ENCODE assay signal across 29 cellular contexts in genomic region chr11:103735497-103736032, GRCh38.
DNase-seq lines count a peak whose midpoint lies in the region; ATAC-seq, FAIRE-seq and TF ChIP-seq lines count a peak whose summit lies in the region.
"Had no signal": no experiment of that assay in that cellular context is flagged by ENCODE, and none has a peak within 500 bp of the region (broad histone marks: within the 10 kb centered on the region; RNA-seq: fewer than 3 reads in every experiment).

No MANE protein-coding gene starts in this region.

- H3K27me3 ChIP-seq in heart right ventricle: no peaks in the 10 kb centered on the region
- H3K27me3 ChIP-seq in small intestine (ENCODE audit: control insufficient read depth in 2 of 2, insufficient read depth in 2 of 2, low read length in 2 of 2): no peaks in the 10 kb centered on the region
- H3K27me3 ChIP-seq: dorsolateral prefrontal cortex, gastroesophageal sphincter, left lung, upper lobe of left lung had no signal

- DNase-seq in activated T-cell treated with anti-CD3 and anti-CD28 coated beads, Interleukin-2, amount 50 U/mL, for 72 hours: no peak
- DNase-seq in activated T-cell treated with anti-CD3 and anti-CD28 coated beads, Interleukin-2, amount 50 U/mL, for 48 hours: no peak
- DNase-seq in amniotic epithelial cell (ENCODE audit: low read depth): peak; percentile 54
- DNase-seq in heart right ventricle: no peak
- no peak for DNase-seq in stimulated activated effector memory CD8-positive, alpha-beta T cell treated with anti-CD3 and anti-CD28 coated beads, Interleukin-12 subunit alpha, Interleukin-12 subunit beta, amount 100 ng/mL, for 72 hours (ENCODE audit: low spot score in 2 of 2)
- DNase-seq in NCI-H1092 (lab: John Stamatoyannopoulos, UW): no peak
- DNase-seq in small intestine: no peak
- no peak for DNase-seq in HEK293T (ENCODE audit: extremely low spot score)
- DNase-seq: activated CD4-positive, alpha-beta T cell treated with anti-CD3 and anti-CD28 coated beads for 48 hours; activated gamma-delta T cell; activated naive CD8-positive, alpha-beta T cell treated with anti-CD3 and anti-CD28 coated beads for 36 hours; activated T-cell treated with anti-CD3 and anti-CD28 coated beads, Interleukin-2, amount 50 U/mL, for 1 hour; AML-193; Calu3; CD4-positive, CD25-positive, alpha-beta regulatory T cell; dorsolateral prefrontal cortex; hypothalamus; left lung; NCI-H1694; NCI-H774; RPMI8226; stimulated activated CD4-positive, alpha-beta T cell treated with anti-CD3 and anti-CD28 coated beads, Interleukin-15, amount 100 ng/mL, for 24 hours; stimulated activated CD4-positive, alpha-beta T cell treated with anti-CD3 and anti-CD28 coated beads, Interleukin-4, amount 100 ng/mL, for 4 hours; T-cell; upper lobe of left lung; WERI-Rb-1 had no signal

- H3K36me3 ChIP-seq in heart right ventricle: no peaks in the 10 kb centered on the region
- no peaks in the 10 kb centered on the region for H3K36me3 ChIP-seq in small intestine (ENCODE audit: control insufficient read depth in 2 of 2, insufficient read depth in 2 of 2, low read length in 2 of 2)
- H3K36me3 ChIP-seq: gastroesophageal sphincter, left lung, upper lobe of left lung, WERI-Rb-1 had no signal

- H3K4me1 ChIP-seq in heart right ventricle: peaks cover 0 to 52% (median 33%) of the 10 kb centered on the region in 9 donors
- H3K4me1 ChIP-seq in small intestine (ENCODE audit: control insufficient read depth in 2 of 2, insufficient read depth in 1 of 2, low read depth in 1 of 2, low read length in 1 of 2): no peaks in the 10 kb centered on the region
- H3K4me1 ChIP-seq: left lung, upper lobe of left lung had no signal

- no peak for FAIRE-seq in small intestine (lab: Jason Lieb, UNC)

- no peaks in the 10 kb centered on the region for H3K9me3 Mint-ChIP-seq in activated T-cell treated with anti-CD3 and anti-CD28 coated beads, Interleukin-2, amount 50 U/mL, for 72 hours
- H3K9me3 Mint-ChIP-seq in stimulated activated effector memory CD8-positive, alpha-beta T cell treated with anti-CD3 and anti-CD28 coated beads, Interleukin-12 subunit alpha, Interleukin-12 subunit beta, amount 100 ng/mL, for 72 hours: no peaks in the 10 kb centered on the region
- H3K9me3 Mint-ChIP-seq: IgD-negative memory B cell had no signal

- H3K4me3 Mint-ChIP-seq in activated T-cell treated with anti-CD3 and anti-CD28 coated beads, Interleukin-2, amount 50 U/mL, for 72 hours: no peak overlapping the region
- H3K4me3 Mint-ChIP-seq in stimulated activated effector memory CD8-positive, alpha-beta T cell treated with anti-CD3 and anti-CD28 coated beads, Interleukin-12 subunit alpha, Interleukin-12 subunit beta, amount 100 ng/mL, for 72 hours: no peak overlapping the region
- H3K4me3 Mint-ChIP-seq: activated naive CD8-positive, alpha-beta T cell treated with anti-CD3 and anti-CD28 coated beads for 36 hours; CD4-positive, CD25-positive, alpha-beta regulatory T cell; IgD-negative memory B cell; T-cell had no signal

- WGBS in heart right ventricle, 2 donors: 37 to 58% methylated on average over 4 of the region's 4 CpGs
- 39 to 78% (median 50%) methylated on average over 4 of the region's 4 CpGs for WGBS in small intestine, 3 donors

- H3K27ac Mint-ChIP-seq in activated T-cell treated with anti-CD3 and anti-CD28 coated beads, Interleukin-2, amount 50 U/mL, for 72 hours: peak overlapping the region; percentile 9
- no peak overlapping the region for H3K27ac Mint-ChIP-seq in stimulated activated effector memory CD8-positive, alpha-beta T cell treated with anti-CD3 and anti-CD28 coated beads, Interleukin-12 subunit alpha, Interleukin-12 subunit beta, amount 100 ng/mL, for 72 hours
- H3K27ac Mint-ChIP-seq: activated naive CD8-positive, alpha-beta T cell treated with anti-CD3 and anti-CD28 coated beads for 36 hours; CD4-positive, CD25-positive, alpha-beta regulatory T cell; IgD-negative memory B cell; progenitor cell of endocrine pancreas; T-cell had no signal

- peaks cover 5% of the 10 kb centered on the region for H3K4me1 Mint-ChIP-seq in activated T-cell treated with anti-CD3 and anti-CD28 coated beads, Interleukin-2, amount 50 U/mL, for 72 hours (ENCODE audit: low read depth)
- no peaks in the 10 kb centered on the region for H3K4me1 Mint-ChIP-seq in stimulated activated effector memory CD8-positive, alpha-beta T cell treated with anti-CD3 and anti-CD28 coated beads, Interleukin-12 subunit alpha, Interleukin-12 subunit beta, amount 100 ng/mL, for 72 hours

- no peaks in the 10 kb centered on the region for H3K36me3 Mint-ChIP-seq in activated T-cell treated with anti-CD3 and anti-CD28 coated beads, Interleukin-2, amount 50 U/mL, for 72 hours (ENCODE audit: insufficient read depth in 2 of 2)
- H3K36me3 Mint-ChIP-seq in stimulated activated effector memory CD8-positive, alpha-beta T cell treated with anti-CD3 and anti-CD28 coated beads, Interleukin-12 subunit alpha, Interleukin-12 subunit beta, amount 100 ng/mL, for 72 hours: no peaks in the 10 kb centered on the region
- H3K36me3 Mint-ChIP-seq: activated naive CD8-positive, alpha-beta T cell treated with anti-CD3 and anti-CD28 coated beads for 36 hours; CD4-positive, CD25-positive, alpha-beta regulatory T cell; T-cell had no signal

- peak overlapping the region in 9 of 10 donors; percentile 5 to 86 (median 31) for H3K27ac ChIP-seq in heart right ventricle
- H3K27ac ChIP-seq in small intestine (ENCODE audit: low read depth in 1 of 2, low read length in 1 of 2): no peak overlapping the region
- H3K27ac ChIP-seq: dorsolateral prefrontal cortex, gastroesophageal sphincter, left lung, upper lobe of left lung, WERI-Rb-1 had no signal

- ATAC-seq in activated T-cell treated with anti-CD3 and anti-CD28 coated beads, Interleukin-2, amount 50 U/mL, for 72 hours (replicated peaks in 1 of 2): peak in 1 of 2 donors; percentile 42
- ATAC-seq in heart right ventricle: peak in 5 of 8 donors; percentile 28 to 80 (median 54)
- ATAC-seq in stimulated activated effector memory CD8-positive, alpha-beta T cell treated with anti-CD3 and anti-CD28 coated beads, Interleukin-12 subunit alpha, Interleukin-12 subunit beta, amount 100 ng/mL, for 72 hours: peak; percentile 69
- ATAC-seq: gastroesophageal sphincter, left lung, T-cell had no signal

- H3K4me3 ChIP-seq in heart right ventricle (no peak overlapping the region), small intestine (ENCODE audit: low read depth in 1 of 2, low read length in 2 of 2) (no peak overlapping the region)
- H3K4me3 ChIP-seq: dorsolateral prefrontal cortex, gastroesophageal sphincter, left lung, upper lobe of left lung had no signal

- intact Hi-C loops in heart right ventricle (cut with DNase I): loop anchor here in 1 of 10 donors (1.0 to 2.0 kb wide), 2 partner anchors 53 to 189 kb away; no protein-coding TSS in a partner anchor

- POLR2A ChIA-PET in HEK293T (lab: Yijun Ruan, JAX): no interaction called here

- CTCF ChIA-PET in HEK293T (lab: Yijun Ruan, JAX): no interaction called here

- no peak for TF ChIP-seq CTCF in heart right ventricle (IDR thresholded peaks at IDR 0.05)

- H3K27me3 Mint-ChIP-seq in activated T-cell treated with anti-CD3 and anti-CD28 coated beads, Interleukin-2, amount 50 U/mL, for 72 hours (ENCODE audit: low read depth): no peaks in the 10 kb centered on the region
- H3K27me3 Mint-ChIP-seq: activated naive CD8-positive, alpha-beta T cell treated with anti-CD3 and anti-CD28 coated beads for 36 hours; CD4-positive, CD25-positive, alpha-beta regulatory T cell; progenitor cell of endocrine pancreas; T-cell had no signal

- H3K9me3 ChIP-seq in heart right ventricle: no peaks in the 10 kb centered on the region
- no peaks in the 10 kb centered on the region for H3K9me3 ChIP-seq in small intestine (ENCODE audit: control insufficient read depth, low read depth)
- H3K9me3 ChIP-seq: gastroesophageal sphincter, left lung, upper lobe of left lung had no signal

TF ChIP-seq in HEK293T, 16 proteins besides CTCF, POLR2A, EP300 and RAD21:
- no peak for TF ChIP-seq FOXA1 (IDR thresholded peaks at IDR 0.05)
- no peak for TF ChIP-seq SP1 (IDR thresholded peaks at IDR 0.05)
- no peak for TF ChIP-seq SUZ12 (IDR thresholded peaks at IDR 0.05)
- no peak for TF ChIP-seq ELF4 (IDR thresholded peaks at IDR 0.05)
- no peak for TF ChIP-seq ARNT (IDR thresholded peaks at IDR 0.05)
- no peak for TF ChIP-seq TARDBP (IDR thresholded peaks at IDR 0.05)
- no peak for TF ChIP-seq HDGF (IDR thresholded peaks at IDR 0.05; ENCODE audit: borderline replicate concordance)
- no peak for TF ChIP-seq LEF1 (IDR thresholded peaks at IDR 0.05; ENCODE audit: borderline replicate concordance)
- no peak for TF ChIP-seq L3MBTL2 (conservative IDR thresholded peaks at IDR 0.05)
- no peak for TF ChIP-seq PKNOX1 (IDR thresholded peaks at IDR 0.05)
- no peak for TF ChIP-seq FOXM1 (IDR thresholded peaks at IDR 0.05; ENCODE audit: borderline replicate concordance)
- TF ChIP-seq BHLHE40 (IDR thresholded peaks at IDR 0.05; ENCODE audit: borderline replicate concordance): no peak

Comparison
In these comparisons a context has a peak if more than half of its experiments do, and no peak if none do; other contexts are left out.
1. H3K27ac ChIP-seq: peak in heart right ventricle (9 of 10); none in small intestine (0 of 2).